9 cellular contexts compared by ENCODE assay signal in genomic region chr17:82332669-82333278, GRCh38. TPM values are rescaled to one million over a fixed set of nuclear protein-coding genes. Genes with fewer than 3 reads are reported as not detected.
DNase-seq lines count a peak whose midpoint lies in the region; ATAC-seq, FAIRE-seq and TF ChIP-seq lines count a peak whose summit lies in the region.
"Had no signal": no experiment of that assay in that cellular context is flagged by ENCODE, and none has a peak within 500 bp of the region (broad histone marks: within the 10 kb centered on the region; RNA-seq: fewer than 3 reads in every experiment).

No MANE protein-coding gene starts in this region.

- H3K36me3 ChIP-seq in neural cell (ENCODE audit: insufficient read depth, low read length) = no peaks in the 10 kb centered on the region
- no peaks in the 10 kb centered on the region for H3K36me3 ChIP-seq in HAP-1 (replicated peaks)

- POLR2A ChIA-PET in A549 (lab: Yijun Ruan, JAX) (interaction anchor here (1.2 kb wide), 1 partner anchor 35 kb away, joined by 3 read pairs; no protein-coding TSS in a partner anchor), HEK293T (lab: Yijun Ruan, JAX) (interaction anchor here (0.8 to 1.2 kb wide), 2 partner anchors 16 to 40 kb away, joined by 3 to 4 read pairs; partner anchors contain the start of gene CD7)

- H4K20me1 ChIP-seq in neural cell (ENCODE audit: insufficient read depth) = no peaks in the 10 kb centered on the region

- DNase-seq in A549 (ENCODE audit: low read depth in 1 of 2, low spot score in 1 of 2) = peak; percentile 58 to 69
- DNase-seq in HEK293T (ENCODE audit: extremely low spot score) = no peak
- peak; percentile 25 for DNase-seq in UCSD-AML1 (lab: John Stamatoyannopoulos, UW; ENCODE audit: unreplicated experiment)
- peak; percentile 61 for DNase-seq in fibroblast of mammary gland (ENCODE audit: low read depth)
- no peak for DNase-seq in HAP-1 (ENCODE audit: low spot score in 2 of 2)
- DNase-seq in cerebellar nuclear complex (lab: John Stamatoyannopoulos, UW) = no peak
- no peak for DNase-seq in D341Med (ENCODE audit: low spot score)

- in situ Hi-C loops in HAP-1 (cut with MboI; ENCODE audit: low sequenced_read_pairs) = no loop called here

- TF ChIP-seq EP300 in A549 (IDR thresholded peaks at IDR 0.05) = no peak
- no peak for TF ChIP-seq EP300 in neural cell (conservative IDR thresholded peaks at IDR 0.05; ENCODE audit: poor library complexity, severe bottlenecking)

- TF ChIP-seq RAD21 in A549 (conservative IDR thresholded peaks at IDR 0.05 in 1 of 2, IDR thresholded peaks at IDR 0.05 in 1 of 2) (no peak), neural cell (conservative IDR thresholded peaks at IDR 0.05) (no peak)

- H3K9me3 ChIP-seq in A549 = no peaks in the 10 kb centered on the region
- no peaks in the 10 kb centered on the region for H3K9me3 ChIP-seq in neural cell (ENCODE audit: low read length)
- H3K9me3 ChIP-seq in HAP-1 = no peaks in the 10 kb centered on the region

- no peak for TF ChIP-seq POLR2A in A549 (IDR thresholded peaks at IDR 0.05; ENCODE audit: low read length)

- no peaks in the 10 kb centered on the region for H3K79me2 ChIP-seq in neural cell (replicated peaks; ENCODE audit: insufficient read depth, low read length)

- peaks cover 55% of the 10 kb centered on the region for H3K4me1 ChIP-seq in A549
- H3K4me1 ChIP-seq in HAP-1 = peaks cover 15% of the 10 kb centered on the region

- WGBS in A549 (ENCODE audit: missing lambda C conversion rate) = 55% methylated on average over 22 of the region's 32 CpGs

- H3K27me3 ChIP-seq in neural cell (ENCODE audit: insufficient read depth, low read depth, low read length) (peaks cover 43% of the 10 kb centered on the region), HAP-1 (ENCODE audit: low read depth) (no peaks in the 10 kb centered on the region)

- peak overlapping the region; percentile 89 to 93 for H3K27ac ChIP-seq in A549
- H3K27ac ChIP-seq in neural cell (ENCODE audit: low read length) = no peak overlapping the region

- CTCF ChIA-PET in A549 (lab: Yijun Ruan, JAX) = interaction anchor here (1.3 to 15.6 kb wide), 6 partner anchors 11 to 93 kb away, joined by 3 to 343 read pairs (median 56); no protein-coding TSS in a partner anchor
- CTCF ChIA-PET in HEK293T (lab: Yijun Ruan, JAX) = interaction anchor here (0.9 to 1.9 kb wide), 2 partner anchors 10 to 32 kb away, joined by 3 to 4 read pairs; no protein-coding TSS in a partner anchor

- TF ChIP-seq CTCF in A549 (IDR thresholded peaks at IDR 0.05) = no peak
- TF ChIP-seq CTCF in fibroblast of mammary gland (conservative IDR thresholded peaks at IDR 0.05; ENCODE audit: control insufficient read depth, insufficient read depth, low read depth, low read length) = no peak
- no peak for TF ChIP-seq CTCF in neural cell (IDR thresholded peaks at IDR 0.05; ENCODE audit: poor library complexity, severe bottlenecking)

- peak overlapping the region; percentile 66 for H3K4me3 ChIP-seq in A549
- peak overlapping the region; percentile 58 for H3K4me3 ChIP-seq in fibroblast of mammary gland (ENCODE audit: control insufficient read depth, low read depth, low read length)
- H3K4me3 ChIP-seq in neural cell (ENCODE audit: low read length) = peak overlapping the region; percentile 41
- no peak overlapping the region for H3K4me3 ChIP-seq in HAP-1

- H2AFZ ChIP-seq in neural cell (ENCODE audit: low read depth, low read length) = no peak overlapping the region

- no peak overlapping the region for H3K9ac ChIP-seq in neural cell (ENCODE audit: low read length)

- no peaks in the 10 kb centered on the region for H3K9me2 ChIP-seq in neural cell (ENCODE audit: insufficient read depth, low read length)

- peak; percentile 37 to 46 for ATAC-seq in A549

- H3K4me2 ChIP-seq in A549 (peak overlapping the region; percentile 98), neural cell (ENCODE audit: low read length) (no peak overlapping the region)

- FAIRE-seq in A549 (lab: Jason Lieb, UNC) = no peak

- H3F3A ChIP-seq in neural cell (ENCODE audit: insufficient read depth, low read length, poor library complexity, severe bottlenecking) = no peaks in the 10 kb centered on the region

TF ChIP-seq in A549, 52 proteins besides CTCF, POLR2A, EP300 and RAD21:
- TF ChIP-seq MYC (IDR thresholded peaks at IDR 0.05; ENCODE audit: borderline replicate concordance, low read length) = peak; percentile 50; the same call in 1 of the 2 replicates
- TF ChIP-seq MAX (IDR thresholded peaks at IDR 0.05) = peak; percentile 48; the same call in 1 of the 2 replicates
- peak; percentile 24; the same call in 1 of the 2 replicates for TF ChIP-seq PHF8 (IDR thresholded peaks at IDR 0.05; ENCODE audit: borderline replicate concordance, low read depth)
- peak; percentile 100 for TF ChIP-seq MAFK (IDR thresholded peaks at IDR 0.05; ENCODE audit: partially characterized antibody)
- no peak for TF ChIP-seq CEBPB (IDR thresholded peaks at IDR 0.05)

TF ChIP-seq in HEK293T, 16 proteins besides CTCF, POLR2A, EP300 and RAD21:
- peak; percentile 81 for TF ChIP-seq L3MBTL2 (conservative IDR thresholded peaks at IDR 0.05)
- TF ChIP-seq SP1 (IDR thresholded peaks at IDR 0.05) = no peak

TF ChIP-seq in neural cell, 6 proteins besides CTCF, POLR2A, EP300 and RAD21:
- TF ChIP-seq, protein P1, sequence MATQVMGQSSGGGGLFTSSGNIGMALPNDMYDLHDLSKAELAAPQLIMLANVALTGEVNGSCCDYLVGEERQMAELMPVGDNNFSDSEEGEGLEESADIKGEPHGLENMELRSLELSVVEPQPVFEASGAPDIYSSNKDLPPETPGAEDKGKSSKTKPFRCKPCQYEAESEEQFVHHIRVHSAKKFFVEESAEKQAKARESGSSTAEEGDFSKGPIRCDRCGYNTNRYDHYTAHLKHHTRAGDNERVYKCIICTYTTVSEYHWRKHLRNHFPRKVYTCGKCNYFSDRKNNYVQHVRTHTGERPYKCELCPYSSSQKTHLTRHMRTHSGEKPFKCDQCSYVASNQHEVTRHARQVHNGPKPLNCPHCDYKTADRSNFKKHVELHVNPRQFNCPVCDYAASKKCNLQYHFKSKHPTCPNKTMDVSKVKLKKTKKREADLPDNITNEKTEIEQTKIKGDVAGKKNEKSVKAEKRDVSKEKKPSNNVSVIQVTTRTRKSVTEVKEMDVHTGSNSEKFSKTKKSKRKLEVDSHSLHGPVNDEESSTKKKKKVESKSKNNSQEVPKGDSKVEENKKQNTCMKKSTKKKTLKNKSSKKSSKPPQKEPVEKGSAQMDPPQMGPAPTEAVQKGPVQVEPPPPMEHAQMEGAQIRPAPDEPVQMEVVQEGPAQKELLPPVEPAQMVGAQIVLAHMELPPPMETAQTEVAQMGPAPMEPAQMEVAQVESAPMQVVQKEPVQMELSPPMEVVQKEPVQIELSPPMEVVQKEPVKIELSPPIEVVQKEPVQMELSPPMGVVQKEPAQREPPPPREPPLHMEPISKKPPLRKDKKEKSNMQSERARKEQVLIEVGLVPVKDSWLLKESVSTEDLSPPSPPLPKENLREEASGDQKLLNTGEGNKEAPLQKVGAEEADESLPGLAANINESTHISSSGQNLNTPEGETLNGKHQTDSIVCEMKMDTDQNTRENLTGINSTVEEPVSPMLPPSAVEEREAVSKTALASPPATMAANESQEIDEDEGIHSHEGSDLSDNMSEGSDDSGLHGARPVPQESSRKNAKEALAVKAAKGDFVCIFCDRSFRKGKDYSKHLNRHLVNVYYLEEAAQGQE (IDR thresholded peaks at IDR 0.05; ENCODE audit: borderline replicate concordance) = no peak
- TF ChIP-seq POLR2AphosphoS5 (IDR thresholded peaks at IDR 0.05) (no peak), SMC3 (conservative IDR thresholded peaks at IDR 0.05; ENCODE audit: poor library complexity) (no peak), MXI1 (conservative IDR thresholded peaks at IDR 0.05; ENCODE audit: poor library complexity, severe bottlenecking) (no peak), TAF1 (IDR thresholded peaks at IDR 0.05; ENCODE audit: low read depth) (no peak), EZH2 (IDR thresholded peaks at IDR 0.05; ENCODE audit: borderline replicate concordance, insufficient read depth, low read length, poor library complexity, severe bottlenecking) (no peak)

RNA-seq across cellular contexts. Expression of gene SECTM1, which starts 0.8 kb away (rescaled TPM):
- polyA plus RNA-seq in A549 (2011; rRNA removed) (0.22 and 0.58 TPM in 2 replicates), A549 (2017; fragmentation: RNase III; extraction: RNeasy Plus Mini Kit Qiagen cat#74134 plus additional on column Dnase treatment) (1.5 to 2.5 TPM (median 2.0 TPM) in 3 replicates), neural cell (not detected in 2 replicates)
- 0.31 and 0.52 TPM in 2 replicates for polyA plus RNA-seq in A549 (2012; cell fraction: cytosol; rRNA removed)
- 0.58 and 0.83 TPM in 2 replicates for polyA plus RNA-seq in A549 (2012; cell fraction: nucleus; rRNA removed)
- not detected in 2 replicates for polyA minus RNA-seq in A549 (2011; rRNA and poly(A)+ RNA removed)
- polyA minus RNA-seq in neural cell = not detected in 2 replicates

RNA-seq across cellular contexts. Expression of gene CD7, which starts 15.4 kb away (rescaled TPM):
- polyA plus RNA-seq in A549 (2011; rRNA removed) (not detected in 2 replicates), A549 (2017; fragmentation: RNase III; extraction: RNeasy Plus Mini Kit Qiagen cat#74134 plus additional on column Dnase treatment) (not detected in 3 replicates), neural cell (not detected in 2 replicates)
- polyA plus RNA-seq in A549 (2012; cell fraction: cytosol; rRNA removed) = not detected in 2 replicates
- 0.07 TPM in 1 of 2 replicates, not detected in the other for polyA plus RNA-seq in A549 (2012; cell fraction: nucleus; rRNA removed)
- not detected in 2 replicates for polyA minus RNA-seq in A549 (2011; rRNA and poly(A)+ RNA removed)
- polyA minus RNA-seq in neural cell = not detected in 2 replicates

RNA-seq across cellular contexts. Expression of gene TEX19, which starts 26.3 kb away (rescaled TPM):
- polyA plus RNA-seq in A549 (2011; rRNA removed) (0.32 and 0.43 TPM in 2 replicates), A549 (2017; fragmentation: RNase III; extraction: RNeasy Plus Mini Kit Qiagen cat#74134 plus additional on column Dnase treatment) (0.50 to 0.66 TPM (median 0.55 TPM) in 3 replicates), neural cell (not detected in 2 replicates)
- 0.74 and 0.80 TPM in 2 replicates for polyA plus RNA-seq in A549 (2012; cell fraction: cytosol; rRNA removed)
- polyA plus RNA-seq in A549 (2012; cell fraction: nucleus; rRNA removed) = 0.55 and 0.59 TPM in 2 replicates
- 0.44 and 0.58 TPM in 2 replicates for polyA minus RNA-seq in A549 (2011; rRNA and poly(A)+ RNA removed)
- polyA minus RNA-seq in neural cell = not detected in 2 replicates
- polyA plus RNA-seq: adipose tissue had no signal

RNA-seq across cellular contexts. Expression of gene UTS2R, which starts 38.8 kb away (rescaled TPM):
- polyA plus RNA-seq in A549 (2011; rRNA removed) (not detected in 2 replicates), A549 (2017; fragmentation: RNase III; extraction: RNeasy Plus Mini Kit Qiagen cat#74134 plus additional on column Dnase treatment) (not detected in 3 replicates), neural cell (not detected in 2 replicates)
- polyA plus RNA-seq in A549 (2012; cell fraction: cytosol; rRNA removed) = not detected in 2 replicates
- polyA plus RNA-seq in A549 (2012; cell fraction: nucleus; rRNA removed) = 0.06 and 0.11 TPM in 2 replicates
- polyA minus RNA-seq in A549 (2011; rRNA and poly(A)+ RNA removed) = not detected in 2 replicates
- not detected in 2 replicates for polyA minus RNA-seq in neural cell

RNA-seq across cellular contexts. Expression of gene CSNK1D, which starts 59.3 kb away (rescaled TPM):
- polyA plus RNA-seq in A549 (2011; rRNA removed) (130 and 139 TPM in 2 replicates), A549 (2017; fragmentation: RNase III; extraction: RNeasy Plus Mini Kit Qiagen cat#74134 plus additional on column Dnase treatment) (151 to 173 TPM (median 163 TPM) in 3 replicates), neural cell (29.9 and 41.6 TPM in 2 replicates)
- 182 and 192 TPM in 2 replicates for polyA plus RNA-seq in A549 (2012; cell fraction: cytosol; rRNA removed)
- polyA plus RNA-seq in A549 (2012; cell fraction: nucleus; rRNA removed) = 734 and 786 TPM in 2 replicates
- polyA minus RNA-seq in A549 (2011; rRNA and poly(A)+ RNA removed) = 105 and 128 TPM in 2 replicates
- polyA minus RNA-seq in neural cell = 56.5 and 63.9 TPM in 2 replicates

Comparison
In these comparisons a context has a peak if more than half of its experiments do, and no peak if none do; other contexts are left out.
1. DNase-seq: peak in A549 (2 of 2), UCSD-AML1 (single experiment) and fibroblast of mammary gland (single experiment); none in HEK293T (single experiment), HAP-1 (0 of 2), cerebellar nuclear complex (0 of 2) and D341Med (single experiment).